In the genomic region with DNA sequence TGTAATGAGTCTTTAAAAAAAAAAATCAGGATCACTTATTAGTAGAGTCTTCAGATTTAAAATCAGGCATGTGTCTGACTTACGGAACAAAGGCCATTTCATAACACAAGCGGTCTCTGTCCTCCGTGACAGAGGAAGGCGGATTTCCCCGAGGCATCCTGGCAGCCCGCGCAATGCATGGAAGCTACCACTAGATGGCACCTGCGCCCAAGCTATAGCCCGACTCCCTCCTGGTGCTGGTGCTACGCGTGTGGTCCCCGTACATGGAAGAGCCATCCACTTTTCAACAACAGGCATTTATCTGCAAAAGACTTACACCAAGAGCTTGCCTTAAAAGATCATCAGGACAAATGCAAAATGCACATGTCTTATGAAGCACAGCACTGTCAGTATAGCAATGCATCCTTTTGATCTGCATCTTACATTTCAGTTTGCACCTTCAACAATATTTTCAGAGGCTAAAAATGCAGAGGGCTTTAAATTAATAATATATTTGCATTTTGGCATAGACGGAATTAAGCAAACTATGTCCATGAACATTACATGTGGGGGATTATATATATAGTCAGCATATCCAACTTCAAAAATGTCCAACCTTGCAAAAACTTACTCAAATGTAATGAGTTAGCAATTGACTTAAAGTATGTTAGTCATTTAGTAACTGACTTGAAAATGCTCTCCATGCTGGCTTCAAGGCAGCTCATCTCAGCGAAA, we compare ENCODE assay signal across 8 cellular contexts.
DNase-seq lines count a peak whose midpoint lies in the region; ATAC-seq, FAIRE-seq and TF ChIP-seq lines count a peak whose summit lies in the region.

No MANE protein-coding gene starts in this region.

- no peak for TF ChIP-seq POLR2A in gastroesophageal sphincter (IDR thresholded peaks at IDR 0.05)
- TF ChIP-seq POLR2A in transverse colon (IDR thresholded peaks at IDR 0.05) = no peak

- FAIRE-seq in pancreas (lab: Jason Lieb, UNC) = no peak

- 9 to 12% methylated on average over 14 of the region's 14 CpGs for WGBS in gastroesophageal sphincter (ENCODE audit: low coverage in 1 of 2), 2 donors
- WGBS in pancreas, 2 donors = 11 to 12% methylated on average over 14 of the region's 14 CpGs
- 16 to 25% methylated on average over 2 to 14 of the region's 14 CpGs for WGBS in transverse colon (ENCODE audit: low coverage in 1 of 2), 2 donors

- in situ Hi-C loops in transverse colon (cut with MboI; ENCODE audit: low pct_ligation_motif_present in 1 of 4, low pct_unique_long_range_greater_than_20kb in 1 of 4, low sequenced_read_pairs in 3 of 4) = loop anchor here in 1 of 4 donors (10.0 kb wide), 1 partner anchor 296 kb away; no protein-coding TSS in a partner anchor

- no peak overlapping the region for H3K4me3 ChIP-seq in MG63
- H3K4me3 ChIP-seq in SJSA1 = no peak overlapping the region
- no peak overlapping the region for H3K4me3 ChIP-seq in gastroesophageal sphincter
- no peak overlapping the region for H3K4me3 ChIP-seq in pancreas
- H3K4me3 ChIP-seq in transverse colon = no peak overlapping the region

- peak; percentile 97 for TF ChIP-seq CTCF in GM10248 (IDR thresholded peaks at IDR 0.05; ENCODE audit: control extremely low read depth, extremely low read depth, low read depth, missing control alignments)
- TF ChIP-seq CTCF in gastroesophageal sphincter (IDR thresholded peaks at IDR 0.05) = peak; percentile 94 to 97 (median 96)
- TF ChIP-seq CTCF in pancreas (IDR thresholded peaks at IDR 0.05) = peak; percentile 71 to 96 (median 94)
- peak; percentile 89 to 97 (median 94) for TF ChIP-seq CTCF in transverse colon (IDR thresholded peaks at IDR 0.05)

- H3K36me3 ChIP-seq in MG63 = no peaks in the 10 kb centered on the region
- peaks cover 6% of the 10 kb centered on the region; the same call in 1 of the 2 replicates for H3K36me3 ChIP-seq in SJSA1
- peaks cover 0 to 13% of the 10 kb centered on the region in 2 donors for H3K36me3 ChIP-seq in gastroesophageal sphincter
- H3K36me3 ChIP-seq in pancreas = no peaks in the 10 kb centered on the region
- no peaks in the 10 kb centered on the region for H3K36me3 ChIP-seq in transverse colon

- TF ChIP-seq EP300 in gastroesophageal sphincter (IDR thresholded peaks at IDR 0.05) = no peak
- TF ChIP-seq EP300 in transverse colon (IDR thresholded peaks at IDR 0.05; ENCODE audit: low read depth) = no peak

- H3K9me3 ChIP-seq in MG63 = no peaks in the 10 kb centered on the region
- no peaks in the 10 kb centered on the region for H3K9me3 ChIP-seq in SJSA1 (replicated peaks)
- H3K9me3 ChIP-seq in gastroesophageal sphincter = no peaks in the 10 kb centered on the region
- H3K9me3 ChIP-seq in pancreas = no peaks in the 10 kb centered on the region
- no peaks in the 10 kb centered on the region for H3K9me3 ChIP-seq in transverse colon

- POLR2A ChIA-PET in GM10248 (lab: Yijun Ruan, JAX) = no interaction called here

- CTCF ChIA-PET in GM10248 (lab: Yijun Ruan, JAX) = interaction anchor here (0.8 to 6.2 kb wide), 35 partner anchors 10 to 404 kb away, joined by 3 to 107 read pairs (median 5); no protein-coding TSS in a partner anchor

- H3K27ac ChIP-seq in SJSA1 = no peak overlapping the region
- no peak overlapping the region for H3K27ac ChIP-seq in gastroesophageal sphincter
- H3K27ac ChIP-seq in pancreas = no peak overlapping the region
- H3K27ac ChIP-seq in transverse colon = no peak overlapping the region

- DNase-seq in GM10248 (ENCODE audit: extremely low spot score) (peak; percentile 87), HCEC 1CT (peak; percentile 58), MG63 (peak; percentile 42), SJSA1 (ENCODE audit: low read depth in 1 of 2, low spot score in 2 of 2) (peak; percentile 74 to 83), activated gamma-delta T cell treated with Interleukin-2 at 50 U/mL for 16 hours (peak; percentile 72), pancreas (peak in 5 of 6 donors; percentile 42 to 90 (median 73)), transverse colon (peak; percentile 81)

- intact Hi-C loops in pancreas (cut with DNase I) = loop anchor here in 2 of 3 donors (5.0 kb wide), 2 partner anchors 283 to 308 kb away; no protein-coding TSS in a partner anchor
- intact Hi-C loops in transverse colon (cut with DNase I; ENCODE audit: low total_unique reads) = loop anchor here (5.0 kb wide), 1 partner anchor 313 kb away; no protein-coding TSS in a partner anchor

- peaks cover 4% of the 10 kb centered on the region for H3K4me1 ChIP-seq in SJSA1 (replicated peaks)
- peaks cover 0 to 43% (median 0%) of the 10 kb centered on the region in 3 donors for H3K4me1 ChIP-seq in gastroesophageal sphincter
- no peaks in the 10 kb centered on the region for H3K4me1 ChIP-seq in pancreas
- peaks cover 0 to 10% (median 2%) of the 10 kb centered on the region in 4 donors for H3K4me1 ChIP-seq in transverse colon

- H3K27me3 ChIP-seq in MG63 (no peaks in the 10 kb centered on the region), SJSA1 (replicated peaks) (no peaks in the 10 kb centered on the region), gastroesophageal sphincter (no peaks in the 10 kb centered on the region), pancreas (no peaks in the 10 kb centered on the region), transverse colon (no peaks in the 10 kb centered on the region)

- ATAC-seq in gastroesophageal sphincter = peak; percentile 88
- ATAC-seq in pancreas = peak; percentile 83 to 98 (median 95)
